Comparison of ENCODE assay signal across 3 cellular contexts in genomic region chr18:25590456-25590855, GRCh38.
"Had no signal": no experiment of that assay in that cellular context is flagged by ENCODE, and none has a peak within 500 bp of the region (broad histone marks: within the 10 kb centered on the region; RNA-seq: fewer than 3 reads in every experiment).

No MANE protein-coding gene starts in this region.

- ATAC-seq: GM12878 had no signal

- DNase-seq: GDM1, GF-D8 had no signal

- H3K4me3 ChIP-seq: GM12878 had no signal
